In genomic region chr12:122999196-122999946, GRCh38 we compare ENCODE assay signal across 12 cellular contexts.
"Had no signal": no experiment of that assay in that cellular context is flagged by ENCODE, and none has a peak within 500 bp of the region (broad histone marks: within the 10 kb centered on the region; RNA-seq: fewer than 3 reads in every experiment).

No MANE protein-coding gene starts in this region.

- H3K4me3 ChIP-seq: esophagus muscularis mucosa, ovary had no signal

- DNase-seq: activated CD4-positive, alpha-beta T cell treated with anti-CD3 and anti-CD28 coated beads, Interleukin-2, amount 50 U/mL, for 48 hours; activated naive CD4-positive, alpha-beta T cell treated with anti-CD3 and anti-CD28 coated beads, Interleukin-2, amount 50 U/mL, for 16 hours; amniotic stem cell; nephron progenitor cell; ovary; stimulated activated CD4-positive, alpha-beta T cell treated with anti-CD3 and anti-CD28 coated beads, Interleukin-15, amount 100 ng/mL, for 24 hours; stimulated activated CD4-positive, alpha-beta T cell treated with anti-CD3 and anti-CD28 coated beads, Interleukin-4, amount 100 ng/mL, for 1 hour; stimulated activated naive CD4-positive, alpha-beta T cell; T-helper 1 cell; trophoblast cell had no signal

- H3K36me3 ChIP-seq: ovary had no signal

- H3K27ac ChIP-seq: esophagus muscularis mucosa, ovary, VCaP had no signal

- H3K27me3 ChIP-seq: esophagus muscularis mucosa, ovary had no signal

- H3K9me3 ChIP-seq: esophagus muscularis mucosa, ovary had no signal
